Comparison of ENCODE assay signal across 20 cellular contexts in the genomic region with DNA sequence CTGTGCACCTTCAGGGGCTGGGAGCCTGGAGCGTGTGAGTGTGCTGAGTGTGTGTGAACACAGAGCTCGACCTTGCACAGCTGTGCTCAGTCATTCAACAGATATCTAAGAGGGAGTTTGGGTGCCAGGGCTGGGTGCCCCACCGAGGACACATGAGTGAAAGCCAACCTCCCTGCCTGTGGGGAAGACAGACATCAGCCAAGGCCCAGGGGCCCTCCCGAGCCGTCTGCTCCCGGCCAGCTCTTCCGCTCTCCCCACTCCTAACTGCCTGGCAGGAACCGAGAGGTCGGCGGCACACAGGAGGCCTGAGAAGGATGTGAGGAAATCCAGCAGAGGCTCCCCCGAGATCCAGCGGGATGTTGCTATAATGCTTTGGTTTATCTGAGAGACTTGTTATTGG. TPM values are rescaled to one million over a fixed set of nuclear protein-coding genes. Genes with fewer than 3 reads are reported as not detected.
A peak's percentile ranks its signal among the peaks of the same experiment; 100 is the strongest.
DNase-seq lines count a peak whose midpoint lies in the region; ATAC-seq and TF ChIP-seq lines count a peak whose summit lies in the region.
"Had no signal": no experiment of that assay in that cellular context is flagged by ENCODE, and none has a peak within 500 bp of the region (broad histone marks: within the 10 kb centered on the region; RNA-seq: fewer than 3 reads in every experiment).

No MANE protein-coding gene starts in this region.

- DNase-seq in Right ventricle myocardium inferior (ENCODE audit: missing footprints), result no peak
- DNase-seq in cardiac septum (ENCODE audit: low spot score), result no peak
- no peak for DNase-seq in left ventricle myocardium superior
- DNase-seq in stimulated activated naive B cell treated with anti-CD40 and anti-IgM and Interleukin-4, amounts not matched to agents 10 μg/mL and 1 μg/mL and 100 μg/mL, for 72 hours, result no peak
- DNase-seq in GM13976 (ENCODE audit: low spot score), result no peak
- DNase-seq: BE2C, COR-L47, DMS 273 treated with DMSO at 0.1 percent for 48 hours, DMS79 treated with DMSO at 0.1 percent for 48 hours, Karpas-422, MV-4-11, NCI-H1105 treated with DMSO at 0.1 percent for 48 hours, NCI-H2029 treated with DMSO at 0.1 percent for 48 hours, NCI-H226, NCI-H510A treated with DMSO at 0.1 percent for 48 hours, NCI-H748 treated with DMSO at 0.1 percent for 48 hours had no signal

- H3K27me3 Mint-ChIP-seq in activated T-helper 17 cell treated with anti-CD3 and anti-CD28 coated beads, Interleukin-2, amount 50 U/mL, for 72 hours, result no peaks in the 10 kb centered on the region
- no peaks in the 10 kb centered on the region for H3K27me3 Mint-ChIP-seq in stimulated activated naive B cell treated with anti-CD40 and anti-IgM and Interleukin-4, amounts not matched to agents 10 μg/mL and 1 μg/mL and 100 μg/mL, for 72 hours

- peaks cover 100% of the 10 kb centered on the region for H3K36me3 Mint-ChIP-seq in activated T-helper 17 cell treated with anti-CD3 and anti-CD28 coated beads, Interleukin-2, amount 50 U/mL, for 72 hours (ENCODE audit: low read depth)
- peaks cover 61 to 82% of the 10 kb centered on the region in 2 donors for H3K36me3 Mint-ChIP-seq in stimulated activated naive B cell treated with anti-CD40 and anti-IgM and Interleukin-4, amounts not matched to agents 10 μg/mL and 1 μg/mL and 100 μg/mL, for 72 hours

- ATAC-seq in Right ventricle myocardium inferior (peak; percentile 42), left ventricle myocardium superior (peak; percentile 67), GM19455 (IDR thresholded peaks at IDR 0.05; ENCODE audit: unreplicated experiment) (no peak)
- ATAC-seq in activated T-helper 17 cell treated with anti-CD3 and anti-CD28 coated beads, Interleukin-2, amount 50 U/mL, for 72 hours (replicated peaks), result no peak
- ATAC-seq in stimulated activated naive B cell treated with anti-CD40 and anti-IgM and Interleukin-4, amounts not matched to agents 10 μg/mL and 1 μg/mL and 100 μg/mL, for 72 hours (replicated peaks), result no peak
- ATAC-seq: GM12878, Panc1 had no signal

- no peak overlapping the region for H3K4me3 Mint-ChIP-seq in activated T-helper 17 cell treated with anti-CD3 and anti-CD28 coated beads, Interleukin-2, amount 50 U/mL, for 72 hours
- no peak overlapping the region for H3K4me3 Mint-ChIP-seq in stimulated activated naive B cell treated with anti-CD40 and anti-IgM and Interleukin-4, amounts not matched to agents 10 μg/mL and 1 μg/mL and 100 μg/mL, for 72 hours

- intact Hi-C loops in Right ventricle myocardium inferior (cut with DNase I) (no loop called here), cardiac septum (cut with DNase I) (no loop called here), left ventricle myocardium superior (cut with micrococcal nuclease) (no loop called here)

- in situ Hi-C loops in GM13976 (cut with MboI; ENCODE audit: low sequenced_read_pairs, unreplicated experiment), result no loop called here

- TF ChIP-seq CTCF in GM13976 (IDR thresholded peaks at IDR 0.05; ENCODE audit: borderline replicate concordance, control extremely low read depth, extremely low read depth, insufficient read depth, missing control alignments), result no peak

- H3K27ac Mint-ChIP-seq in activated T-helper 17 cell treated with anti-CD3 and anti-CD28 coated beads, Interleukin-2, amount 50 U/mL, for 72 hours, result peak overlapping the region; percentile 22
- peak overlapping the region; percentile 79 for H3K27ac Mint-ChIP-seq in stimulated activated naive B cell treated with anti-CD40 and anti-IgM and Interleukin-4, amounts not matched to agents 10 μg/mL and 1 μg/mL and 100 μg/mL, for 72 hours

- peaks cover 7% of the 10 kb centered on the region for H3K4me1 Mint-ChIP-seq in activated T-helper 17 cell treated with anti-CD3 and anti-CD28 coated beads, Interleukin-2, amount 50 U/mL, for 72 hours
- peaks cover 2 to 5% of the 10 kb centered on the region in 2 donors for H3K4me1 Mint-ChIP-seq in stimulated activated naive B cell treated with anti-CD40 and anti-IgM and Interleukin-4, amounts not matched to agents 10 μg/mL and 1 μg/mL and 100 μg/mL, for 72 hours

- H3K9me3 Mint-ChIP-seq in activated T-helper 17 cell treated with anti-CD3 and anti-CD28 coated beads, Interleukin-2, amount 50 U/mL, for 72 hours, result no peaks in the 10 kb centered on the region
- H3K9me3 Mint-ChIP-seq in stimulated activated naive B cell treated with anti-CD40 and anti-IgM and Interleukin-4, amounts not matched to agents 10 μg/mL and 1 μg/mL and 100 μg/mL, for 72 hours, result no peaks in the 10 kb centered on the region

RNA-seq across cellular contexts. Expression of a gene that starts 32.0 kb away (rescaled TPM):
- 71.6 TPM for total RNA-seq in Right ventricle myocardium inferior
- total RNA-seq in cardiac septum, result 60.0 TPM
- 100 to 1,000 TPM in 1 of 2 donors, 10 to 100 TPM in 1; 90.7 to 124 TPM for total RNA-seq in activated T-helper 17 cell treated with anti-CD3 and anti-CD28 coated beads, Interleukin-2, amount 50 U/mL, for 72 hours
- total RNA-seq in left ventricle myocardium superior, result 87.5 TPM

RNA-seq across cellular contexts. Expression of a gene that starts 56.4 kb away (rescaled TPM):
- total RNA-seq in Right ventricle myocardium inferior (14.6 TPM), cardiac septum (20.1 TPM), left ventricle myocardium superior (15.8 TPM)
- 100 to 1,000 TPM in 1 of 2 donors, 10 to 100 TPM in 1; 52.4 to 108 TPM for total RNA-seq in activated T-helper 17 cell treated with anti-CD3 and anti-CD28 coated beads, Interleukin-2, amount 50 U/mL, for 72 hours

Comparison
In these comparisons a context has a peak if more than half of its experiments do, and no peak if none do; other contexts are left out.
1. ATAC-seq: peak in Right ventricle myocardium inferior (single experiment) and left ventricle myocardium superior (single experiment); none in activated T-helper 17 cell treated with anti-CD3 and anti-CD28 coated beads, Interleukin-2, amount 50 U/mL, for 72 hours (single experiment), stimulated activated naive B cell treated with anti-CD40 and anti-IgM and Interleukin-4, amounts not matched to agents 10 μg/mL and 1 μg/mL and 100 μg/mL, for 72 hours (0 of 2) and GM19455 (single experiment).